ENCODE assay signal across 23 cellular contexts in genomic region chr20:10843161-10843711, GRCh38.
"Had no signal": no experiment of that assay in that cellular context is flagged by ENCODE, and none has a peak within 500 bp of the region (broad histone marks: within the 10 kb centered on the region; RNA-seq: fewer than 3 reads in every experiment).

No MANE protein-coding gene starts in this region.

- H3K4me1 ChIP-seq: breast epithelium, colonic mucosa, foreskin keratinocyte, parathyroid adenoma, right lobe of liver, thyroid gland, upper lobe of right lung had no signal

- ATAC-seq: foreskin keratinocyte; left lobe of liver; natural killer cell treated with Interleukin-12 subunit alpha and Interleukin-12 subunit beta and Interleukin-15 and Interleukin-18, amount 100 ng/mL, for 72 hours; right lobe of liver; stimulated activated naive B cell treated with anti-CD40 and anti-IgM and Interleukin-4, amounts not matched to agents 10 μg/mL and 1 μg/mL and 100 μg/mL, for 72 hours; T-cell; upper lobe of right lung had no signal

- H3K4me3 ChIP-seq: breast epithelium, colonic mucosa, dorsolateral prefrontal cortex, esophagus squamous epithelium, right lobe of liver, smooth muscle cell, thyroid gland, upper lobe of right lung had no signal

- H3K9ac ChIP-seq: parathyroid adenoma had no signal

- H3K27ac ChIP-seq: breast epithelium, colonic mucosa, dorsolateral prefrontal cortex, esophagus squamous epithelium, foreskin keratinocyte, neutrophil, parathyroid adenoma, right lobe of liver, thyroid gland, upper lobe of right lung had no signal

- H3K9me3 ChIP-seq: colonic mucosa, neutrophil, right lobe of liver, thyroid gland had no signal

- H3K4me2 ChIP-seq: smooth muscle cell had no signal

- H3K27me3 ChIP-seq: breast epithelium, colonic mucosa, dorsolateral prefrontal cortex, esophagus squamous epithelium, foreskin keratinocyte, neutrophil, right lobe of liver, thyroid gland, upper lobe of right lung had no signal

- H2AFZ ChIP-seq: parathyroid adenoma had no signal

- H3K36me3 ChIP-seq: breast epithelium, colonic mucosa, esophagus squamous epithelium, neutrophil, right lobe of liver, thyroid gland, upper lobe of right lung had no signal

- DNase-seq: activated CD4-positive, alpha-beta T cell treated with anti-CD3 and anti-CD28 coated beads for 1 hour; activated naive CD4-positive, alpha-beta T cell; activated T-cell treated with anti-CD3 and anti-CD28 coated beads, Interleukin-2, amount 50 U/mL, for 24 hours; colonic mucosa; dorsolateral prefrontal cortex; esophagus squamous epithelium; foreskin keratinocyte; kidney; mammary epithelial cell; right lobe of liver; stimulated activated CD4-positive, alpha-beta T cell treated with anti-CD3 and anti-CD28 coated beads, Interleukin-15, amount 100 ng/mL, for 24 hours; stimulated activated CD8-positive, alpha-beta memory T cell treated with anti-CD3 and anti-CD28 coated beads, Interleukin-4, amount 100 ng/mL, for 48 hours; stimulated activated naive B cell treated with anti-CD40 and anti-IgM and Interleukin-4, amounts not matched to agents 10 μg/mL and 1 μg/mL and 100 μg/mL, for 72 hours; T-cell; T-helper 9 cell; thyroid gland; upper lobe of right lung had no signal
